ENCODE assay signal across 1 cellular context in genomic region chr1:119453021-119453420, GRCh38.
TF ChIP-seq lines count a peak whose summit lies in the region.

No MANE protein-coding gene starts in this region.

TF ChIP-seq in IMR-90, 13 proteins besides CTCF, POLR2A, EP300 and RAD21 (continued from another document):
- TF ChIP-seq ELK1 (IDR thresholded peaks at IDR 0.05; ENCODE audit: borderline replicate concordance, low read depth, low read length) = no peak
- no peak for TF ChIP-seq BHLHE40 (IDR thresholded peaks at IDR 0.05; ENCODE audit: low read depth, low read length)
- TF ChIP-seq CHD1 (IDR thresholded peaks at IDR 0.05; ENCODE audit: low read depth, low read length) = no peak
- no peak for TF ChIP-seq MXI1 (IDR thresholded peaks at IDR 0.05; ENCODE audit: borderline replicate concordance, low read depth, low read length)
- TF ChIP-seq RFX5 (IDR thresholded peaks at IDR 0.05; ENCODE audit: low read depth, low read length) = no peak
- TF ChIP-seq MAZ (IDR thresholded peaks at IDR 0.05; ENCODE audit: borderline replicate concordance, low read depth, low read length) = no peak
- TF ChIP-seq SMC3 (IDR thresholded peaks at IDR 0.05; ENCODE audit: low read depth, low read length) = no peak
- no peak for TF ChIP-seq CEBPB (IDR thresholded peaks at IDR 0.05; ENCODE audit: low read depth, low read length)
- no peak for TF ChIP-seq NFE2L2 (IDR thresholded peaks at IDR 0.05; ENCODE audit: low read depth, low read length)
- no peak for TF ChIP-seq USF2 (IDR thresholded peaks at IDR 0.05; ENCODE audit: low read depth, low read length)
- no peak for TF ChIP-seq MAFK (IDR thresholded peaks at IDR 0.05; ENCODE audit: low read depth, low read length)
- TF ChIP-seq RCOR1 (IDR thresholded peaks at IDR 0.05; ENCODE audit: insufficient replicate concordance, low read length) = no peak
